Comparison of ENCODE assay signal across 1 cellular context in genomic region chr7:118250860-118251494, GRCh38.
TF ChIP-seq lines count a peak whose summit lies in the region.

No MANE protein-coding gene starts in this region.

TF ChIP-seq in IMR-90, 13 proteins besides CTCF, POLR2A, EP300 and RAD21 (continued from another document):
- TF ChIP-seq ELK1 (IDR thresholded peaks at IDR 0.05; ENCODE audit: borderline replicate concordance, low read depth, low read length) (no peak), FOS (IDR thresholded peaks at IDR 0.05; ENCODE audit: low read depth, low read length) (no peak), BHLHE40 (IDR thresholded peaks at IDR 0.05; ENCODE audit: low read depth, low read length) (no peak), CHD1 (IDR thresholded peaks at IDR 0.05; ENCODE audit: low read depth, low read length) (no peak), NFE2L2 (IDR thresholded peaks at IDR 0.05; ENCODE audit: low read depth, low read length) (no peak), RCOR1 (IDR thresholded peaks at IDR 0.05; ENCODE audit: insufficient replicate concordance, low read length) (no peak), MAFK (IDR thresholded peaks at IDR 0.05; ENCODE audit: low read depth, low read length) (no peak), USF2 (IDR thresholded peaks at IDR 0.05; ENCODE audit: low read depth, low read length) (no peak), RFX5 (IDR thresholded peaks at IDR 0.05; ENCODE audit: low read depth, low read length) (no peak), SMC3 (IDR thresholded peaks at IDR 0.05; ENCODE audit: low read depth, low read length) (no peak), MAZ (IDR thresholded peaks at IDR 0.05; ENCODE audit: borderline replicate concordance, low read depth, low read length) (no peak)
